8 cellular contexts compared by ENCODE assay signal in genomic region chr9:120985759-120986353, GRCh38. TPM values are rescaled to one million over a fixed set of nuclear protein-coding genes. Genes with fewer than 3 reads are reported as not detected.
DNase-seq lines count a peak whose midpoint lies in the region; ATAC-seq and TF ChIP-seq lines count a peak whose summit lies in the region.

No MANE protein-coding gene starts in this region.

- DNase-seq in AG08395 (ENCODE audit: low spot score): peak; percentile 57
- peak; percentile 6 for DNase-seq in NCI-H510A (lab: John Stamatoyannopoulos, UW)
- DNase-seq in breast epithelium (ENCODE audit: low spot score in 2 of 2): no peak
- DNase-seq in medulla oblongata (ENCODE audit: extremely low spot score): peak; percentile 51
- DNase-seq in coronary artery (ENCODE audit: low spot score): no peak

- H3K27ac ChIP-seq in breast epithelium (no peak overlapping the region), coronary artery (no peak overlapping the region)

- intact Hi-C loops in breast epithelium (cut with DNase I; ENCODE audit: low total_unique reads): no loop called here

- no peaks in the 10 kb centered on the region for H3K27me3 ChIP-seq in breast epithelium

- ATAC-seq in GM18868 (IDR thresholded peaks at IDR 0.05; ENCODE audit: unreplicated experiment) (peak; percentile 41), HG03457 (IDR thresholded peaks at IDR 0.05; ENCODE audit: unreplicated experiment) (no peak), HG03460 (IDR thresholded peaks at IDR 0.05; ENCODE audit: unreplicated experiment) (no peak)

- H3K9me3 ChIP-seq in breast epithelium: no peaks in the 10 kb centered on the region

- TF ChIP-seq CTCF in breast epithelium (IDR thresholded peaks at IDR 0.05): peak; percentile 35 to 56 (median 42)
- TF ChIP-seq CTCF in coronary artery (IDR thresholded peaks at IDR 0.05): no peak

- no peak overlapping the region for H3K4me3 ChIP-seq in breast epithelium
- H3K4me3 ChIP-seq in coronary artery: no peak overlapping the region

- H3K4me1 ChIP-seq in breast epithelium: no peaks in the 10 kb centered on the region

- H3K36me3 ChIP-seq in breast epithelium: no peaks in the 10 kb centered on the region

- TF ChIP-seq POLR2A in breast epithelium (IDR thresholded peaks at IDR 0.05): no peak

RNA-seq across cellular contexts. Expression of gene TRAF1, which starts 59.3 kb away (rescaled TPM):
- 1 to 10 TPM; 4.9 to 8.6 (median 7.3) TPM for total RNA-seq in breast epithelium

Comparison
In these comparisons a context has a peak if more than half of its experiments do, and no peak if none do; other contexts are left out.
1. DNase-seq: peak in AG08395 (single experiment), NCI-H510A (single experiment) and medulla oblongata (single experiment); none in breast epithelium (0 of 2) and coronary artery (single experiment).